1 cellular context compared by ENCODE assay signal in the genomic region with DNA sequence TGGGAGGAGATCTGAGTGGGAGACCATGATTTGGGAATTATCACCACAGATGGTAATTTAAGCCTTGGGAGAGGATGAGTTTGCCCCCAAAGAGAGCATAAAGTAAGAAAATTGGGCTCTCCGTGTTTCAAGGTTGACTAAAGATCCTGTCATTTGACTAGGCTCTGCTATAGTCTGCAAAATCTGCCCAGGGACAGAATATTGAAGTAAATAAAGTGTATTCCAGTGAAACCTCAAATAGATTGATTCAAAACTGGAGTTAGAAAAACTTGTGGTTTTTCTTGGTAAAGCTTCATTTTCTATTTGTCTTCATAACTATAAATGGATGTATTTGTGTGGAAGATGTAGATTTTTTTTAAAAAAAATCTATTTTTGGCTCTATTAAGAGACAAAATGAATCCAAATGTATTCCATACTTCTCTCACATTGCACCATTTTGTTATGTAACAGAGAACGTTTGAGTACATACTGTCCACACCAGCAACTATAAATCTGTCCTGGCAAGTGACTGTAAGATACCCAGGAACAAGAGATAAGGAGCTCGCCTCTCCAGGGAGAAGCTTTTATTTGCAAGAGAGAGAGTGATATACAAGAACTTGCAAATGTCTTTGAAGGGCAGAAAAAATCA.
TF ChIP-seq lines count a peak whose summit lies in the region.

No MANE protein-coding gene starts in this region.

TF ChIP-seq in HepG2, 621 proteins besides CTCF, POLR2A, EP300 and RAD21 (continued from another document):
- TF ChIP-seq, protein P1, sequence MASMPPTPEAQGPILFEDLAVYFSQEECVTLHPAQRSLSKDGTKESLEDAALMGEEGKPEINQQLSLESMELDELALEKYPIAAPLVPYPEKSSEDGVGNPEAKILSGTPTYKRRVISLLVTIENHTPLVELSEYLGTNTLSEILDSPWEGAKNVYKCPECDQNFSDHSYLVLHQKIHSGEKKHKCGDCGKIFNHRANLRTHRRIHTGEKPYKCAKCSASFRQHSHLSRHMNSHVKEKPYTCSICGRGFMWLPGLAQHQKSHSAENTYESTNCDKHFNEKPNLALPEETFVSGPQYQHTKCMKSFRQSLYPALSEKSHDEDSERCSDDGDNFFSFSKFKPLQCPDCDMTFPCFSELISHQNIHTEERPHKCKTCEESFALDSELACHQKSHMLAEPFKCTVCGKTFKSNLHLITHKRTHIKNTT (CRISPR knock-in tag; IDR thresholded peaks at IDR 0.05): no peak
- TF ChIP-seq ZNF317 (CRISPR knock-in tag; IDR thresholded peaks at IDR 0.05) (no peak), IRF2 (CRISPR knock-in tag; IDR thresholded peaks at IDR 0.05) (no peak), SETDB1 (CRISPR knock-in tag; IDR thresholded peaks at IDR 0.05; ENCODE audit: borderline replicate concordance) (no peak), FOXP1 (IDR thresholded peaks at IDR 0.05) (no peak), FOXP1 (CRISPR knock-in tag; IDR thresholded peaks at IDR 0.05) (no peak), NR2F6 (IDR thresholded peaks at IDR 0.05) (no peak), NR2F6 (CRISPR knock-in tag; IDR thresholded peaks at IDR 0.05) (no peak), FOXC1 (CRISPR knock-in tag; IDR thresholded peaks at IDR 0.05; ENCODE audit: borderline replicate concordance) (no peak)
